ENCODE assay signal across 18 cellular contexts in genomic region chr1:244439391-244440032, GRCh38. TPM values are rescaled to one million over a fixed set of nuclear protein-coding genes. Genes with fewer than 3 reads are reported as not detected.
DNase-seq lines count a peak whose midpoint lies in the region; ATAC-seq, FAIRE-seq and TF ChIP-seq lines count a peak whose summit lies in the region.
"Had no signal": no experiment of that assay in that cellular context is flagged by ENCODE, and none has a peak within 500 bp of the region (broad histone marks: within the 10 kb centered on the region; RNA-seq: fewer than 3 reads in every experiment).

No MANE protein-coding gene starts in this region.

- CTCF ChIA-PET in HEK293 (lab: Yijun Ruan, JAX) (interaction anchor here (0.6 to 1.4 kb wide), 2 partner anchors 12 to 213 kb away, joined by 3 to 4 read pairs; no protein-coding TSS in a partner anchor), K562 (lab: Yijun Ruan, JAX; ENCODE audit: low intra/inter-chr PET ratio) (no interaction called here), HepG2 (lab: Yijun Ruan, JAX; ENCODE audit: low intra/inter-chr PET ratio, low total read pairs) (no interaction called here)

- H3K79me2 ChIP-seq in K562 (ENCODE audit: control insufficient read depth, insufficient read depth, low read length) = peaks cover 76% of the 10 kb centered on the region
- H3K79me2 ChIP-seq in HepG2 (ENCODE audit: insufficient read depth, low read length) = peaks cover 29% of the 10 kb centered on the region
- H3K79me2 ChIP-seq in smooth muscle cell (ENCODE audit: low read depth) = peaks cover 52% of the 10 kb centered on the region

- TF ChIP-seq POLR2A in K562 (conservative IDR thresholded peaks at IDR 0.05) = peak; percentile 44
- TF ChIP-seq POLR2A in HepG2 (IDR thresholded peaks at IDR 0.05; ENCODE audit: insufficient read depth in 1 of 2, low read depth in 2 of 2, low read length in 2 of 2) = no peak

- H3K9me3 ChIP-seq in HEK293 (ENCODE audit: control insufficient read depth, insufficient read depth, low read depth, low read length) (no peaks in the 10 kb centered on the region), K562 (replicated peaks; ENCODE audit: control insufficient read depth, insufficient read depth, low read depth, low read length) (no peaks in the 10 kb centered on the region), HepG2 (ENCODE audit: low read length) (no peaks in the 10 kb centered on the region), smooth muscle cell (replicated peaks; ENCODE audit: low read depth) (no peaks in the 10 kb centered on the region)
- H3K9me3 ChIP-seq: prostate gland, vagina had no signal

- peaks cover 18% of the 10 kb centered on the region for H3K4me1 ChIP-seq in HEK293 (ENCODE audit: control insufficient read depth, insufficient read depth, low read length)
- peaks cover 7 to 8% of the 10 kb centered on the region in 2 experiments; a peak in 3 of 5 replicates for H3K4me1 ChIP-seq in K562 (replicated peaks in 1 of 2; ENCODE audit: control insufficient read depth in 2 of 2, insufficient read depth in 2 of 2, low read length in 2 of 2)
- peaks cover 43% of the 10 kb centered on the region for H3K4me1 ChIP-seq in HepG2 (ENCODE audit: insufficient read depth, low read length)
- peaks cover 10% of the 10 kb centered on the region for H3K4me1 ChIP-seq in smooth muscle cell (ENCODE audit: low read depth)
- H3K4me1 ChIP-seq: BLaER1, prostate gland had no signal

- H3F3A ChIP-seq in smooth muscle cell (ENCODE audit: low read depth) = peaks cover 3% of the 10 kb centered on the region

- BruUV-seq in K562 (replicated peaks; lab: Mats Ljungman, UMichigan) (no TSS peak), HepG2 (replicated peaks; lab: Mats Ljungman, UMichigan) (no TSS peak)

- H3K9me1 ChIP-seq in K562 (ENCODE audit: control insufficient read depth, insufficient read depth, low read length) = peaks cover 4% of the 10 kb centered on the region

- no peak overlapping the region for H3K4me3 ChIP-seq in HEK293 (ENCODE audit: low read depth, low read length)
- no peak overlapping the region for H3K4me3 ChIP-seq in K562
- H3K4me3 ChIP-seq in HepG2 (replicated peaks in 1 of 3; ENCODE audit: insufficient read depth in 1 of 3, low read depth in 2 of 3, low read length in 3 of 3) = no peak overlapping the region
- H3K4me3 ChIP-seq in smooth muscle cell = no peak overlapping the region
- H3K4me3 ChIP-seq: BLaER1, prostate gland, vagina had no signal

- peaks cover 14 to 18% of the 10 kb centered on the region in 2 experiments for H3K36me3 ChIP-seq in HEK293 (ENCODE audit: control insufficient read depth in 2 of 2, insufficient read depth in 1 of 2, low read length in 2 of 2)
- peaks cover 50% of the 10 kb centered on the region for H3K36me3 ChIP-seq in K562 (ENCODE audit: control insufficient read depth, insufficient read depth, low read length)
- H3K36me3 ChIP-seq in HepG2 (replicated peaks in 1 of 2; ENCODE audit: control insufficient read depth in 1 of 2, insufficient read depth in 2 of 2, low read length in 2 of 2) = peaks cover 0 to 3% of the 10 kb centered on the region in 2 experiments; a peak in 3 of 5 replicates
- no peaks in the 10 kb centered on the region for H3K36me3 ChIP-seq in smooth muscle cell (ENCODE audit: low read depth)
- H3K36me3 ChIP-seq: prostate gland had no signal

- no peak for TF ChIP-seq CTCF in HEK293 (tag by site-specific recombination; IDR thresholded peaks at IDR 0.05)
- no peak for TF ChIP-seq CTCF in K562 (IDR thresholded peaks at IDR 0.05 in 2 of 3, conservative IDR thresholded peaks at IDR 0.05 in 1 of 3; ENCODE audit: insufficient read depth in 2 of 3, low read depth in 1 of 3, low read length in 3 of 3)
- no peak for TF ChIP-seq CTCF in HepG2 (CRISPR knock-in tag; IDR thresholded peaks at IDR 0.05)
- TF ChIP-seq CTCF in smooth muscle cell (IDR thresholded peaks at IDR 0.05; ENCODE audit: borderline replicate concordance, insufficient read depth, poor library complexity, severe bottlenecking) = no peak

- intact Hi-C loops in K562 (cut with micrococcal nuclease) (no loop called here), HepG2 (cut with micrococcal nuclease; ENCODE audit: unreplicated experiment) (no loop called here)

- POLR2A ChIA-PET in HEK293 (lab: Yijun Ruan, JAX) (interaction anchor here (0.8 kb wide), 1 partner anchor 11 kb away, joined by 3 read pairs; no protein-coding TSS in a partner anchor), K562 (lab: Yijun Ruan, JAX) (interaction anchor here (0.7 kb wide), 1 partner anchor 66 kb away, joined by 4 read pairs; no protein-coding TSS in a partner anchor), HepG2 (lab: Yijun Ruan, JAX) (no interaction called here)

- in situ Hi-C loops in K562 (cut with MboI) = no loop called here
- in situ Hi-C loops in HepG2 (cut with HindIII; ENCODE audit: extremely low pct_ligation_motif_present, low pct_unique_long_range_greater_than_20kb) = no loop called here

- TF ChIP-seq RAD21 in K562 (CRISPR knock-in tag; conservative IDR thresholded peaks at IDR 0.05 in 1 of 2, IDR thresholded peaks at IDR 0.05 in 1 of 2) (no peak), HepG2 (CRISPR knock-in tag; IDR thresholded peaks at IDR 0.05) (no peak)

- DNase-seq in CD1c-positive myeloid dendritic cell (ENCODE audit: extremely low spot score) (peak; percentile 2), K562 (ENCODE audit: extremely low read depth in 1 of 4, low spot score in 3 of 4) (peak in 3 of 4 experiments; percentile 27 to 66 (median 40)), HepG2 (ENCODE audit: low spot score) (no peak), medulla oblongata (ENCODE audit: extremely low spot score) (no peak), NCI-H226 (no peak), smooth muscle cell (lab: John Stamatoyannopoulos, UW; ENCODE audit: unreplicated experiment) (no peak)
- DNase-seq: activated CD4-positive, alpha-beta T cell treated with anti-CD3 and anti-CD28 coated beads, Interleukin-2, amount 50 U/mL, for 48 hours; activated effector memory CD4-positive, alpha-beta T cell treated with anti-CD3 and anti-CD28 coated beads, Interleukin-2, amount 50 U/mL, for 16 hours; effector CD4-positive, alpha-beta T cell; foreskin melanocyte; immature natural killer cell; NCI-H1436 treated with DMSO at 0.1 percent for 48 hours; T1000 had no signal

- H3K27me3 ChIP-seq in K562 (ENCODE audit: control insufficient read depth in 2 of 2, insufficient read depth in 2 of 2, low read length in 2 of 2) (no peaks in the 10 kb centered on the region), HepG2 (ENCODE audit: control insufficient read depth in 1 of 2, insufficient read depth in 2 of 2, low read length in 2 of 2) (no peaks in the 10 kb centered on the region), smooth muscle cell (ENCODE audit: low read depth) (no peaks in the 10 kb centered on the region)
- H3K27me3 ChIP-seq: BLaER1, vagina had no signal

- H4K20me1 ChIP-seq in K562 (replicated peaks; ENCODE audit: control insufficient read depth, insufficient read depth, low read length) (peaks cover 7% of the 10 kb centered on the region; the same call in 1 of the 2 replicates), HepG2 (ENCODE audit: insufficient read depth, low read length) (no peaks in the 10 kb centered on the region), smooth muscle cell (ENCODE audit: low read depth) (peaks cover 20% of the 10 kb centered on the region)

- FAIRE-seq in K562 (lab: Jason Lieb, UNC) = no peak
- FAIRE-seq in HepG2 (lab: Jason Lieb, UNC) = no peak

- H3K4me2 ChIP-seq in K562 (ENCODE audit: insufficient read depth, low read length) (peak overlapping the region; percentile 9; the same call in 1 of the 2 replicates), HepG2 (ENCODE audit: low read depth, low read length) (no peak overlapping the region), smooth muscle cell (no peak overlapping the region)
- H3K4me2 ChIP-seq: BLaER1 had no signal

- no peak overlapping the region for H3K27ac ChIP-seq in HEK293 (ENCODE audit: extremely low read depth, low read depth, low read length)
- peak overlapping the region; percentile 39; the same call in 2 of the 3 replicates for H3K27ac ChIP-seq in K562 (ENCODE audit: extremely low read depth, low read depth, low read length)
- H3K27ac ChIP-seq in HepG2 (ENCODE audit: extremely low read length, insufficient read depth, low read length) = no peak overlapping the region
- H3K27ac ChIP-seq in smooth muscle cell (ENCODE audit: low read depth) = no peak overlapping the region
- H3K27ac ChIP-seq: BLaER1, prostate gland, vagina had no signal

- WGBS in K562 (ENCODE audit: insufficient coverage, low coverage, missing lambda C conversion rate) = 59% methylated on average over 8 of the region's 8 CpGs
- WGBS in HepG2 (ENCODE audit: low lambda C conversion rate) = 90% methylated on average over 8 of the region's 8 CpGs
- 71% methylated on average over 8 of the region's 8 CpGs for WGBS in smooth muscle cell (ENCODE audit: low lambda C conversion rate)

- ATAC-seq in K562 (peak; percentile 93), HepG2 (peak; percentile 35), HG02938 (IDR thresholded peaks at IDR 0.05; ENCODE audit: unreplicated experiment) (no peak)

- TF ChIP-seq EP300 in K562 (IDR thresholded peaks at IDR 0.05; ENCODE audit: low read length) (no peak), HepG2 (IDR thresholded peaks at IDR 0.05; ENCODE audit: low read depth in 2 of 2, low read length in 2 of 2) (no peak), HepG2 (CRISPR knock-in tag; IDR thresholded peaks at IDR 0.05; ENCODE audit: borderline replicate concordance) (no peak)

- no peak overlapping the region; the same call in 1 of the 2 replicates for H2AFZ ChIP-seq in K562 (ENCODE audit: low read depth, low read length)
- H2AFZ ChIP-seq in HepG2 (ENCODE audit: low read length) = no peak overlapping the region
- no peak overlapping the region for H2AFZ ChIP-seq in smooth muscle cell (ENCODE audit: low read depth)

- peak overlapping the region in 1 of 2 experiments; percentile 77; a peak in 1 of 4 replicates for H3K9ac ChIP-seq in K562 (ENCODE audit: insufficient read depth in 1 of 2, low read depth in 2 of 2, low read length in 2 of 2)
- H3K9ac ChIP-seq in HepG2 (ENCODE audit: insufficient read depth, low read depth, low read length) = no peak overlapping the region
- no peak overlapping the region for H3K9ac ChIP-seq in smooth muscle cell (ENCODE audit: low read depth)
- H3K9ac ChIP-seq: BLaER1 had no signal

RNA-seq across cellular contexts. Expression of gene ADSS2, which starts 12.2 kb away (rescaled TPM):
- total RNA-seq in K562 (2011; cell fraction: chromatin; rRNA removed; ENCODE audit: low replicate concordance) = 34.0 and 121 TPM in 2 replicates
- total RNA-seq in K562 (2011; cell fraction: nucleolus; rRNA removed) = 13.8 and 21.3 TPM in 2 replicates
- 35.2 and 46.0 TPM in 2 replicates for total RNA-seq in K562 (2011; cell fraction: nucleoplasm; rRNA removed)
- total RNA-seq in K562 (2014; rRNA removed) (46.2 and 47.3 TPM in 2 replicates), K562 (2014; rRNA removed; fragmentation: Illumina TruSeq; extraction: Trizol) (63.8 and 67.1 TPM in 2 replicates), K562 (2015; rRNA removed; fragmentation: Illumina TruSeq; extraction: Trizol) (60.7 and 63.1 TPM in 2 replicates), K562 (2021) (50.1 and 52.0 TPM in 2 replicates), HepG2 (2016; rRNA removed; fragmentation: Illumina TruSeq; extraction: Trizol) (43.4 and 63.3 TPM in 2 replicates), smooth muscle cell (35.1 and 44.1 TPM in 2 replicates)
- polyA plus RNA-seq in K562 (2011; rRNA removed) (51.3 and 62.9 TPM in 2 replicates), K562 (2014; fragmentation: Illumina TruSeq; extraction: Trizol) (50.1 and 59.4 TPM in 2 replicates), K562 (2014; fragmentation: Nextera tagmentation; extraction: Ambion mirVana) (10 to 100 TPM in 1 of 2 experiments, 1 to 10 TPM in 1; 8.8 to 13.7 TPM), K562 (2014; rRNA removed) (61.4 and 61.9 TPM in 2 replicates), HepG2 (2011; rRNA removed) (11.7 and 15.1 TPM in 2 replicates), smooth muscle cell (13.8 and 18.9 TPM in 2 replicates)
- 11.7 and 23.8 TPM in 2 replicates for polyA plus RNA-seq in K562 (2011; cell fraction: cytosol; rRNA removed)
- 22.8 and 41.5 TPM in 2 replicates for polyA plus RNA-seq in K562 (2011; cell fraction: nucleus; rRNA removed)
- 46.0 and 52.0 TPM in 2 replicates for polyA plus RNA-seq in K562 (2012)
- 65.9 and 81.4 TPM in 2 replicates for polyA minus RNA-seq in K562 (2011; rRNA and poly(A)+ RNA removed)
- polyA minus RNA-seq in K562 (2011; cell fraction: cytosol; rRNA and poly(A)+ RNA removed) = 25.4 and 26.0 TPM in 2 replicates
- 40.8 and 69.0 TPM in 2 replicates for polyA minus RNA-seq in K562 (2011; cell fraction: nucleus; rRNA and poly(A)+ RNA removed)
- 11.6 and 14.5 TPM in 2 replicates for total RNA-seq in HepG2 (2016; cell fraction: cytosol; rRNA removed; fragmentation: Illumina TruSeq; extraction: Trizol; ENCODE audit: low read depth)
- total RNA-seq in HepG2 (2016; cell fraction: insoluble cytoplasmic fraction; rRNA removed; fragmentation: Illumina TruSeq; extraction: Trizol) = 47.0 and 64.0 TPM in 2 replicates
- total RNA-seq in HepG2 (2016; cell fraction: membrane; rRNA removed; fragmentation: Illumina TruSeq; extraction: Trizol) = 23.6 and 26.8 TPM in 2 replicates
- 27.5 and 30.7 TPM in 2 replicates for total RNA-seq in HepG2 (2016; cell fraction: nucleus; rRNA removed; fragmentation: Illumina TruSeq; extraction: Trizol)
- 7.7 and 10.1 TPM in 2 replicates for polyA plus RNA-seq in HepG2 (2011; cell fraction: cytosol; rRNA removed)
- 5.4 and 8.1 TPM in 2 replicates for polyA plus RNA-seq in HepG2 (2011; cell fraction: nucleus; rRNA removed)
- polyA plus RNA-seq in HepG2 (2012) = 21.7 and 29.2 TPM in 2 replicates
- polyA plus RNA-seq in HepG2 (2016; cell fraction: cytosol; fragmentation: Illumina TruSeq; extraction: Trizol; ENCODE audit: low read depth) = 5.4 and 6.0 TPM in 2 replicates
- 54.5 and 59.4 TPM in 2 replicates for polyA plus RNA-seq in HepG2 (2016; cell fraction: insoluble cytoplasmic fraction; fragmentation: Illumina TruSeq; extraction: Trizol; ENCODE audit: low read depth)
- polyA plus RNA-seq in HepG2 (2016; cell fraction: membrane; fragmentation: Illumina TruSeq; extraction: Trizol; ENCODE audit: low read depth) = 12.4 and 14.9 TPM in 2 replicates
- polyA plus RNA-seq in HepG2 (2016; cell fraction: nucleus; fragmentation: Illumina TruSeq; extraction: Trizol; ENCODE audit: insufficient read depth, low read depth) = 30.0 and 30.6 TPM in 2 replicates
- polyA minus RNA-seq in HepG2 (2011; rRNA and poly(A)+ RNA removed; ENCODE audit: low replicate concordance) = 6.8 and 9.4 TPM in 2 replicates
- polyA minus RNA-seq in HepG2 (2011; cell fraction: cytosol; rRNA and poly(A)+ RNA removed) = 14.9 and 15.1 TPM in 2 replicates
- polyA minus RNA-seq in HepG2 (2011; cell fraction: nucleus; rRNA and poly(A)+ RNA removed) = 27.2 and 30.6 TPM in 2 replicates

RNA-seq across cellular contexts. Expression of gene CATSPERE, which starts 21.6 kb away (rescaled TPM):
- total RNA-seq in K562 (2011; cell fraction: chromatin; rRNA removed; ENCODE audit: low replicate concordance) = 0.46 TPM in 1 of 2 replicates, not detected in the other
- 0.13 TPM in 1 of 2 replicates, not detected in the other for total RNA-seq in K562 (2011; cell fraction: nucleolus; rRNA removed)
- total RNA-seq in K562 (2011; cell fraction: nucleoplasm; rRNA removed) = 0.15 and 0.53 TPM in 2 replicates
- total RNA-seq in K562 (2014; rRNA removed) (not detected in 2 replicates), K562 (2014; rRNA removed; fragmentation: Illumina TruSeq; extraction: Trizol) (0.06 and 0.15 TPM in 2 replicates), K562 (2015; rRNA removed; fragmentation: Illumina TruSeq; extraction: Trizol) (0.07 and 0.11 TPM in 2 replicates), K562 (2021) (not detected in 2 replicates), HepG2 (2016; rRNA removed; fragmentation: Illumina TruSeq; extraction: Trizol) (0.15 and 0.51 TPM in 2 replicates), smooth muscle cell (0.49 and 0.63 TPM in 2 replicates)
- polyA plus RNA-seq in K562 (2011; rRNA removed) (0.06 and 0.23 TPM in 2 replicates), K562 (2014; fragmentation: Illumina TruSeq; extraction: Trizol) (0.09 TPM in 1 of 2 replicates, not detected in the other), K562 (2014; fragmentation: Nextera tagmentation; extraction: Ambion mirVana) (under 1 TPM in 1 of 2 experiments, not detected in 1; 0.08 TPM), K562 (2014; rRNA removed) (0.16 TPM in 1 of 2 replicates, not detected in the other), HepG2 (2011; rRNA removed) (0.26 and 0.34 TPM in 2 replicates), smooth muscle cell (0.11 and 0.71 TPM in 2 replicates)
- 0.01 TPM in 1 of 2 replicates, not detected in the other for polyA plus RNA-seq in K562 (2011; cell fraction: cytosol; rRNA removed)
- polyA plus RNA-seq in K562 (2011; cell fraction: nucleus; rRNA removed) = 0.17 and 0.28 TPM in 2 replicates
- 0.10 and 0.22 TPM in 2 replicates for polyA plus RNA-seq in K562 (2012)
- 0.18 and 0.36 TPM in 2 replicates for polyA minus RNA-seq in K562 (2011; rRNA and poly(A)+ RNA removed)
- polyA minus RNA-seq in K562 (2011; cell fraction: cytosol; rRNA and poly(A)+ RNA removed) = not detected in 2 replicates
- 0.22 TPM in 1 of 2 replicates, not detected in the other for polyA minus RNA-seq in K562 (2011; cell fraction: nucleus; rRNA and poly(A)+ RNA removed)
- total RNA-seq in HepG2 (2016; cell fraction: cytosol; rRNA removed; fragmentation: Illumina TruSeq; extraction: Trizol; ENCODE audit: low read depth) = 0.81 and 1.5 TPM in 2 replicates
- total RNA-seq in HepG2 (2016; cell fraction: insoluble cytoplasmic fraction; rRNA removed; fragmentation: Illumina TruSeq; extraction: Trizol) = 0.07 and 0.39 TPM in 2 replicates
- total RNA-seq in HepG2 (2016; cell fraction: membrane; rRNA removed; fragmentation: Illumina TruSeq; extraction: Trizol) = 0.76 and 1.1 TPM in 2 replicates
- total RNA-seq in HepG2 (2016; cell fraction: nucleus; rRNA removed; fragmentation: Illumina TruSeq; extraction: Trizol) = 0.94 and 1.4 TPM in 2 replicates
- 0.01 and 0.12 TPM in 2 replicates for polyA plus RNA-seq in HepG2 (2011; cell fraction: cytosol; rRNA removed)
- polyA plus RNA-seq in HepG2 (2011; cell fraction: nucleus; rRNA removed) = 0.90 and 1.5 TPM in 2 replicates
- polyA plus RNA-seq in HepG2 (2012) = 0.21 and 0.31 TPM in 2 replicates
- polyA plus RNA-seq in HepG2 (2016; cell fraction: cytosol; fragmentation: Illumina TruSeq; extraction: Trizol; ENCODE audit: low read depth) = not detected in 2 replicates
- polyA plus RNA-seq in HepG2 (2016; cell fraction: insoluble cytoplasmic fraction; fragmentation: Illumina TruSeq; extraction: Trizol; ENCODE audit: low read depth) = not detected in 2 replicates
- polyA plus RNA-seq in HepG2 (2016; cell fraction: membrane; fragmentation: Illumina TruSeq; extraction: Trizol; ENCODE audit: low read depth) = not detected in 2 replicates
- 0.64 and 1.1 TPM in 2 replicates for polyA plus RNA-seq in HepG2 (2016; cell fraction: nucleus; fragmentation: Illumina TruSeq; extraction: Trizol; ENCODE audit: insufficient read depth, low read depth)
- 1.4 TPM in 2 replicates for polyA minus RNA-seq in HepG2 (2011; rRNA and poly(A)+ RNA removed; ENCODE audit: low replicate concordance)
- not detected in 2 replicates for polyA minus RNA-seq in HepG2 (2011; cell fraction: cytosol; rRNA and poly(A)+ RNA removed)
- polyA minus RNA-seq in HepG2 (2011; cell fraction: nucleus; rRNA and poly(A)+ RNA removed) = 2.1 and 2.3 TPM in 2 replicates

Comparison
In these comparisons a context has a peak if more than half of its experiments do, and no peak if none do; other contexts are left out.
1. DNase-seq: peak in CD1c-positive myeloid dendritic cell (single experiment) and K562 (3 of 4); none in HepG2 (single experiment), medulla oblongata (single experiment), NCI-H226 (single experiment) and smooth muscle cell (single experiment).